Comparison of ENCODE assay signal across 17 cellular contexts in genomic region chr3:140501770-140502364, GRCh38.
DNase-seq lines count a peak whose midpoint lies in the region; ATAC-seq, FAIRE-seq and TF ChIP-seq lines count a peak whose summit lies in the region.
"Had no signal": no experiment of that assay in that cellular context is flagged by ENCODE, and none has a peak within 500 bp of the region (broad histone marks: within the 10 kb centered on the region; RNA-seq: fewer than 3 reads in every experiment).

No MANE protein-coding gene starts in this region.

- no peak overlapping the region for H4K8ac ChIP-seq in mesenchymal stem cell (ENCODE audit: low read length)

- TF ChIP-seq RAD21 in GM12878 (IDR thresholded peaks at IDR 0.05; ENCODE audit: insufficient read depth, low read depth, low read length), result no peak

- H3K79me2 ChIP-seq in GM12878 (ENCODE audit: control insufficient read depth, insufficient read depth, low read length), result no peaks in the 10 kb centered on the region

- H3K27me3 ChIP-seq in GM12878 (replicated peaks in 1 of 2; ENCODE audit: control insufficient read depth in 2 of 2, insufficient read depth in 2 of 2, low read length in 1 of 2), result no peaks in the 10 kb centered on the region; a peak in 1 of 4 replicates
- H3K27me3 ChIP-seq in mesenchymal stem cell (ENCODE audit: control insufficient read depth in 1 of 2, insufficient read depth in 1 of 2, low read length in 2 of 2), result peaks cover 0 to 10% of the 10 kb centered on the region in 2 experiments
- H3K27me3 ChIP-seq in thyroid gland, result no peaks in the 10 kb centered on the region

- H3K27me3 Mint-ChIP-seq in stimulated activated naive B cell treated with anti-CD40 and anti-IgM and Interleukin-4, amounts not matched to agents 10 μg/mL and 1 μg/mL and 100 μg/mL, for 72 hours, result peaks cover 0 to 17% of the 10 kb centered on the region in 2 donors

- no peak overlapping the region for H3K23ac ChIP-seq in mesenchymal stem cell (ENCODE audit: low read length in 2 of 2)

- H3K4me1 ChIP-seq in GM12878 (ENCODE audit: control insufficient read depth, insufficient read depth, low read length), result no peaks in the 10 kb centered on the region
- H3K4me1 ChIP-seq in mesenchymal stem cell (ENCODE audit: control insufficient read depth, insufficient read depth, low read depth, low read length), result peaks cover 7% of the 10 kb centered on the region
- H3K4me1 ChIP-seq in thyroid gland, result peaks cover 28 to 33% of the 10 kb centered on the region in 2 donors
- H3K4me1 ChIP-seq: Caco-2 had no signal

- intact Hi-C loops in Right ventricle myocardium superior (cut with DNase I) (no loop called here), Right ventricle myocardium inferior (cut with DNase I) (no loop called here), GM12878 (cut with micrococcal nuclease; ENCODE audit: unreplicated experiment) (no loop called here), thyroid gland (cut with DNase I) (no loop called here)

- H2AK5ac ChIP-seq in mesenchymal stem cell (ENCODE audit: low read length, severe bottlenecking), result peak overlapping the region; percentile 15

- no peak overlapping the region for H3K27ac Mint-ChIP-seq in stimulated activated naive B cell treated with anti-CD40 and anti-IgM and Interleukin-4, amounts not matched to agents 10 μg/mL and 1 μg/mL and 100 μg/mL, for 72 hours
- H3K27ac Mint-ChIP-seq: CD8-positive, alpha-beta memory T cell; GM23338; H9 had no signal

- no peak for TF ChIP-seq EP300 in GM12878 (IDR thresholded peaks at IDR 0.05; ENCODE audit: borderline replicate concordance in 1 of 2, control insufficient read depth in 1 of 2, low read depth in 2 of 2, low read length in 2 of 2)

- H3K4me3 ChIP-seq in GM12878, result no peak overlapping the region
- H3K4me3 ChIP-seq in mesenchymal stem cell (ENCODE audit: insufficient read depth in 1 of 2, low read depth in 1 of 2, low read length in 2 of 2), result no peak overlapping the region
- no peak overlapping the region for H3K4me3 ChIP-seq in thyroid gland (replicated peaks in 1 of 3)
- H3K4me3 ChIP-seq: GM23338 had no signal

- BruUV-seq in GM12878 (replicated peaks; lab: Mats Ljungman, UMichigan), result no TSS peak

- H3K27ac ChIP-seq in GM12878 (ENCODE audit: control insufficient read depth, insufficient read depth) (no peak overlapping the region), mesenchymal stem cell (ENCODE audit: low read length, poor library complexity, severe bottlenecking) (no peak overlapping the region), thyroid gland (peak overlapping the region in 2 of 3 donors; percentile 53 to 79)
- H3K27ac ChIP-seq: 22Rv1 had no signal

- H3K4me2 ChIP-seq in GM12878 (ENCODE audit: control insufficient read depth, insufficient read depth), result no peak overlapping the region
- H3K4me2 ChIP-seq in mesenchymal stem cell (ENCODE audit: low read length, poor library complexity, severe bottlenecking), result no peak overlapping the region
- H3K4me2 ChIP-seq: GM23338 had no signal

- H2AFZ ChIP-seq in GM12878 (ENCODE audit: control insufficient read depth, low read depth, low read length), result no peak overlapping the region
- no peak overlapping the region for H2AFZ ChIP-seq in mesenchymal stem cell (ENCODE audit: low read depth, low read length)

- H4K20me1 ChIP-seq in GM12878 (ENCODE audit: control insufficient read depth, insufficient read depth), result no peaks in the 10 kb centered on the region

- no peak overlapping the region for H3K4ac ChIP-seq in mesenchymal stem cell (ENCODE audit: low read depth in 1 of 2, low read length in 2 of 2)

- H3K9me3 ChIP-seq in GM12878 (replicated peaks; ENCODE audit: control insufficient read depth, insufficient read depth, low read length), result no peaks in the 10 kb centered on the region
- no peaks in the 10 kb centered on the region for H3K9me3 ChIP-seq in mesenchymal stem cell (ENCODE audit: control insufficient read depth, low read length)
- H3K9me3 ChIP-seq in thyroid gland, result no peaks in the 10 kb centered on the region
- H3K9me3 ChIP-seq: Caco-2 had no signal

- no peaks in the 10 kb centered on the region for H3K36me3 Mint-ChIP-seq in stimulated activated naive B cell treated with anti-CD40 and anti-IgM and Interleukin-4, amounts not matched to agents 10 μg/mL and 1 μg/mL and 100 μg/mL, for 72 hours
- H3K36me3 Mint-ChIP-seq: CD8-positive, alpha-beta memory T cell had no signal

- CTCF ChIA-PET in GM12878 (lab: Yijun Ruan, JAX), result interaction anchor here (1.2 to 1.8 kb wide), 4 partner anchors 226 to 564 kb away, joined by 3 to 6 read pairs (median 5); no protein-coding TSS in a partner anchor

- POLR2A ChIA-PET in GM12878 (lab: Charles Lee), result no interaction called here

- in situ Hi-C loops in GM12878 (cut with MboI), result no loop called here

- H3K9me3 Mint-ChIP-seq in stimulated activated naive B cell treated with anti-CD40 and anti-IgM and Interleukin-4, amounts not matched to agents 10 μg/mL and 1 μg/mL and 100 μg/mL, for 72 hours, result peaks cover 0 to 1% of the 10 kb centered on the region in 2 donors
- H3K9me3 Mint-ChIP-seq: CD8-positive, alpha-beta memory T cell; H9 had no signal

- FAIRE-seq in GM12878 (lab: Jason Lieb, UNC), result no peak
- FAIRE-seq: GM18507 had no signal

- H3K9ac ChIP-seq in GM12878 (ENCODE audit: control insufficient read depth, insufficient read depth, low read length), result no peak overlapping the region
- no peak overlapping the region for H3K9ac ChIP-seq in mesenchymal stem cell (ENCODE audit: low read length)

- no peak overlapping the region for H3K4me3 Mint-ChIP-seq in stimulated activated naive B cell treated with anti-CD40 and anti-IgM and Interleukin-4, amounts not matched to agents 10 μg/mL and 1 μg/mL and 100 μg/mL, for 72 hours
- H3K4me3 Mint-ChIP-seq: CD8-positive, alpha-beta memory T cell; GM23338; H9 had no signal

- H3K36me3 ChIP-seq in GM12878 (ENCODE audit: control insufficient read depth in 2 of 2, insufficient read depth in 2 of 2, low read length in 1 of 2), result no peaks in the 10 kb centered on the region
- H3K36me3 ChIP-seq in mesenchymal stem cell (ENCODE audit: control insufficient read depth in 1 of 2, insufficient read depth in 2 of 2, low read depth in 1 of 2, low read length in 2 of 2), result peaks cover 0 to 7% of the 10 kb centered on the region in 2 experiments
- H3K36me3 ChIP-seq in thyroid gland, result no peaks in the 10 kb centered on the region

- RAD21 ChIA-PET in GM12878 (lab: Charles Lee; ENCODE audit: unreplicated experiment), result interaction anchor here (1.3 kb wide), 1 partner anchor 226 kb away, joined by 4 read pairs; no protein-coding TSS in a partner anchor

- no peak overlapping the region for H3K14ac ChIP-seq in mesenchymal stem cell (ENCODE audit: low read length in 2 of 2)

- no peaks in the 10 kb centered on the region for H3K79me1 ChIP-seq in mesenchymal stem cell (replicated peaks; ENCODE audit: low read length, poor library complexity, severe bottlenecking)

- H2BK120ac ChIP-seq in mesenchymal stem cell (ENCODE audit: low read depth, low read length), result no peak overlapping the region

- H2BK5ac ChIP-seq in mesenchymal stem cell (ENCODE audit: low read depth, low read length, poor library complexity, severe bottlenecking), result no peak overlapping the region

- H2BK12ac ChIP-seq in mesenchymal stem cell (ENCODE audit: low read length in 2 of 2), result no peak overlapping the region

- H2BK15ac ChIP-seq in mesenchymal stem cell (ENCODE audit: low read depth, poor library complexity, severe bottlenecking), result no peak overlapping the region

- SMC1A ChIA-PET in GM12878 (lab: Charles Lee; ENCODE audit: uncharacterized antibody, unreplicated experiment), result interaction anchor here (0.9 to 1.1 kb wide), 3 partner anchors 224 to 564 kb away, joined by 3 to 4 read pairs (median 4); no protein-coding TSS in a partner anchor

- H4K91ac ChIP-seq in mesenchymal stem cell (ENCODE audit: low read length), result no peak overlapping the region

- no peak overlapping the region for H3K18ac ChIP-seq in mesenchymal stem cell (ENCODE audit: low read depth in 1 of 2, low read length in 2 of 2)

- TF ChIP-seq POLR2A in GM12878 (IDR thresholded peaks at IDR 0.05; ENCODE audit: low read depth, low read length), result no peak
- TF ChIP-seq POLR2A in thyroid gland (IDR thresholded peaks at IDR 0.05), result no peak

- peak; percentile 18 for ATAC-seq in Right ventricle myocardium superior (ENCODE audit: poor library complexity)
- no peak for ATAC-seq in Right ventricle myocardium inferior
- no peak for ATAC-seq in GM12878
- ATAC-seq in stimulated activated naive B cell treated with anti-CD40 and anti-IgM and Interleukin-4, amounts not matched to agents 10 μg/mL and 1 μg/mL and 100 μg/mL, for 72 hours (replicated peaks), result no peak
- ATAC-seq: GM23338 had no signal

- TF ChIP-seq CTCF in GM12878 (IDR thresholded peaks at IDR 0.05 in 2 of 3, conservative IDR thresholded peaks at IDR 0.05 in 1 of 3; ENCODE audit: control insufficient read depth in 2 of 3, extremely low read depth in 1 of 3, insufficient read depth in 1 of 3, low read depth in 3 of 3, low read length in 3 of 3) (no peak), thyroid gland (IDR thresholded peaks at IDR 0.05) (no peak)

- no peak for DNase-seq in Right ventricle myocardium superior
- DNase-seq in Right ventricle myocardium inferior (ENCODE audit: missing footprints), result no peak
- no peak for DNase-seq in GM12878 (ENCODE audit: low read depth, low spot score)
- DNase-seq in mesenchymal stem cell, result no peak
- no peak for DNase-seq in thyroid gland
- no peak for DNase-seq in stimulated activated naive B cell treated with anti-CD40 and anti-IgM and Interleukin-4, amounts not matched to agents 10 μg/mL and 1 μg/mL and 100 μg/mL, for 72 hours
- DNase-seq in EL, result no peak
- DNase-seq in NCI-H2029 (lab: John Stamatoyannopoulos, UW), result no peak
- DNase-seq: CD8-positive, alpha-beta memory T cell; DND-41; GF-D8; H9; IMR-90 had no signal

- H3K4me1 Mint-ChIP-seq in stimulated activated naive B cell treated with anti-CD40 and anti-IgM and Interleukin-4, amounts not matched to agents 10 μg/mL and 1 μg/mL and 100 μg/mL, for 72 hours, result peaks cover 0 to 1% of the 10 kb centered on the region in 2 donors
- H3K4me1 Mint-ChIP-seq: CD8-positive, alpha-beta memory T cell had no signal

TF ChIP-seq in GM12878, 131 proteins besides CTCF, POLR2A, EP300 and RAD21 (continues in another document):
- no peak for TF ChIP-seq CBFB (IDR thresholded peaks at IDR 0.05; ENCODE audit: low read depth)
- TF ChIP-seq MTA3 (IDR thresholded peaks at IDR 0.05; ENCODE audit: borderline replicate concordance, low read length), result no peak

Comparison
In these comparisons a context has a peak if more than half of its experiments do, and no peak if none do; other contexts are left out.
1. H3K27ac ChIP-seq: peak in thyroid gland (2 of 3); none in GM12878 (single experiment) and mesenchymal stem cell (single experiment).